In genomic region chr3:182704926-182705325, GRCh38 we compare ENCODE assay signal across 1 cellular context.
TF ChIP-seq lines count a peak whose summit lies in the region.

No MANE protein-coding gene starts in this region.

TF ChIP-seq in K562, 482 proteins besides CTCF, POLR2A, EP300 and RAD21 (continued from another document and continues in another):
- TF ChIP-seq ZBTB40 (IDR thresholded peaks at IDR 0.05), result no peak
- no peak for TF ChIP-seq ZBTB40 (CRISPR knock-in tag; IDR thresholded peaks at IDR 0.05)
- TF ChIP-seq, protein P1, sequence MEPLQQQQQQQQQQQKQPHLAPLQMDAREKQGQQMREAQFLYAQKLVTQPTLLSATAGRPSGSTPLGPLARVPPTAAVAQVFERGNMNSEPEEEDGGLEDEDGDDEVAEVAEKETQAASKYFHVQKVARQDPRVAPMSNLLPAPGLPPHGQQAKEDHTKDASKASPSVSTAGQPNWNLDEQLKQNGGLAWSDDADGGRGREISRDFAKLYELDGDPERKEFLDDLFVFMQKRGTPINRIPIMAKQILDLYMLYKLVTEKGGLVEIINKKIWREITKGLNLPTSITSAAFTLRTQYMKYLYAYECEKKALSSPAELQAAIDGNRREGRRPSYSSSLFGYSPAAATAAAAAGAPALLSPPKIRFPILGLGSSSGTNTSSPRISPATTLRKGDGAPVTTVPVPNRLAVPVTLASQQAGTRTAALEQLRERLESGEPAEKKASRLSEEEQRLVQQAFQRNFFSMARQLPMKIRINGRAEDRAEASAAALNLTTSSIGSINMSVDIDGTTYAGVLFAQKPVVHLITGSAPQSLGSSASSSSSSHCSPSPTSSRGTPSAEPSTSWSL (CRISPR knock-in tag; IDR thresholded peaks at IDR 0.05; ENCODE audit: borderline replicate concordance), result no peak
- no peak for TF ChIP-seq HNRNPH1 (optimal IDR thresholded peaks at IDR 0.05; ENCODE audit: low read depth, low read length)
- TF ChIP-seq NR4A1 (CRISPR knock-in tag; IDR thresholded peaks at IDR 0.05), result no peak
- no peak for TF ChIP-seq NR4A1 (tag; IDR thresholded peaks at IDR 0.05)
- TF ChIP-seq ZNF316 (IDR thresholded peaks at IDR 0.05), result peak; percentile 83
- no peak for TF ChIP-seq MCM3 (IDR thresholded peaks at IDR 0.05)
- TF ChIP-seq MECOM (CRISPR knock-in tag; IDR thresholded peaks at IDR 0.05), result no peak
- TF ChIP-seq MAFK (IDR thresholded peaks at IDR 0.05; ENCODE audit: low read length), result no peak
- TF ChIP-seq HDAC1 (IDR thresholded peaks at IDR 0.05), result peak in 1 of 2 experiments; percentile 42; a peak in 1 of 4 replicates
- no peak for TF ChIP-seq EGR1 (conservative IDR thresholded peaks at IDR 0.05)
- no peak for TF ChIP-seq ZMIZ1 (IDR thresholded peaks at IDR 0.05; ENCODE audit: low read depth in 2 of 2, low read length in 2 of 2)
- no peak for TF ChIP-seq CREB5 (CRISPR knock-in tag; IDR thresholded peaks at IDR 0.05)
- TF ChIP-seq SPI1 (IDR thresholded peaks at IDR 0.05; ENCODE audit: borderline replicate concordance, low read depth, low read length), result no peak
- TF ChIP-seq HIVEP1 (CRISPR knock-in tag; IDR thresholded peaks at IDR 0.05), result no peak
- TF ChIP-seq DPF2 (IDR thresholded peaks at IDR 0.05), result 0 out of 2 replicates have a peak, but pooled peaks have one; percentile 24
- no peak for TF ChIP-seq CREB1 (IDR thresholded peaks at IDR 0.05)
- no peak for TF ChIP-seq CREB1 (CRISPR knock-in tag; IDR thresholded peaks at IDR 0.05)
- TF ChIP-seq SAFB2 (IDR thresholded peaks at IDR 0.05; ENCODE audit: borderline replicate concordance, low read depth, low read length, severe bottlenecking), result no peak
- TF ChIP-seq ZBTB12 (CRISPR knock-in tag; IDR thresholded peaks at IDR 0.05), result no peak
- TF ChIP-seq FOS (IDR thresholded peaks at IDR 0.05; ENCODE audit: extremely low read depth, insufficient read length), result no peak
- TF ChIP-seq CAMTA2 (CRISPR knock-in tag; conservative IDR thresholded peaks at IDR 0.05), result no peak
- no peak for TF ChIP-seq ZSCAN32 (CRISPR knock-in tag; IDR thresholded peaks at IDR 0.05)
- TF ChIP-seq HMG20A (CRISPR knock-in tag; conservative IDR thresholded peaks at IDR 0.05), result no peak
- TF ChIP-seq ZBTB33 (CRISPR knock-in tag; IDR thresholded peaks at IDR 0.05), result peak; percentile 67
- 0 out of 2 replicates have a peak, but pooled peaks have one; percentile 18 for TF ChIP-seq ZEB2 (IDR thresholded peaks at IDR 0.05)
- TF ChIP-seq FOXK2 (conservative IDR thresholded peaks at IDR 0.05 in 1 of 2, IDR thresholded peaks at IDR 0.05 in 1 of 2; ENCODE audit: low read depth in 2 of 2), result peak in 1 of 2 experiments; percentile 68; a peak in 1 of 4 replicates
- no peak for TF ChIP-seq ELK3 (CRISPR knock-in tag; IDR thresholded peaks at IDR 0.05)
- TF ChIP-seq ARID1B (IDR thresholded peaks at IDR 0.05), result peak; percentile 32; the same call in 1 of the 2 replicates
- peak; percentile 81 for TF ChIP-seq PKNOX1 (IDR thresholded peaks at IDR 0.05)
- TF ChIP-seq MCM5 (IDR thresholded peaks at IDR 0.05; ENCODE audit: low read depth), result no peak
- TF ChIP-seq ZNF384 (IDR thresholded peaks at IDR 0.05; ENCODE audit: low read depth, low read length), result no peak
- TF ChIP-seq BMI1 (IDR thresholded peaks at IDR 0.05; ENCODE audit: low read length), result no peak
- TF ChIP-seq MAFG (tag; conservative IDR thresholded peaks at IDR 0.05), result 0 out of 2 replicates have a peak, but pooled peaks have one; percentile 23
- no peak for TF ChIP-seq FOXK1 (CRISPR knock-in tag; IDR thresholded peaks at IDR 0.05; ENCODE audit: borderline replicate concordance)
- TF ChIP-seq MBD2 (IDR thresholded peaks at IDR 0.05; ENCODE audit: borderline replicate concordance, low read depth), result no peak
- no peak for TF ChIP-seq XRCC4 (IDR thresholded peaks at IDR 0.05; ENCODE audit: extremely low read depth, insufficient read depth, insufficient read length)
- no peak for TF ChIP-seq HLTF (IDR thresholded peaks at IDR 0.05)
- no peak for TF ChIP-seq ZNF785 (CRISPR knock-in tag; IDR thresholded peaks at IDR 0.05)
